9 cellular contexts compared by ENCODE assay signal in the genomic region with DNA sequence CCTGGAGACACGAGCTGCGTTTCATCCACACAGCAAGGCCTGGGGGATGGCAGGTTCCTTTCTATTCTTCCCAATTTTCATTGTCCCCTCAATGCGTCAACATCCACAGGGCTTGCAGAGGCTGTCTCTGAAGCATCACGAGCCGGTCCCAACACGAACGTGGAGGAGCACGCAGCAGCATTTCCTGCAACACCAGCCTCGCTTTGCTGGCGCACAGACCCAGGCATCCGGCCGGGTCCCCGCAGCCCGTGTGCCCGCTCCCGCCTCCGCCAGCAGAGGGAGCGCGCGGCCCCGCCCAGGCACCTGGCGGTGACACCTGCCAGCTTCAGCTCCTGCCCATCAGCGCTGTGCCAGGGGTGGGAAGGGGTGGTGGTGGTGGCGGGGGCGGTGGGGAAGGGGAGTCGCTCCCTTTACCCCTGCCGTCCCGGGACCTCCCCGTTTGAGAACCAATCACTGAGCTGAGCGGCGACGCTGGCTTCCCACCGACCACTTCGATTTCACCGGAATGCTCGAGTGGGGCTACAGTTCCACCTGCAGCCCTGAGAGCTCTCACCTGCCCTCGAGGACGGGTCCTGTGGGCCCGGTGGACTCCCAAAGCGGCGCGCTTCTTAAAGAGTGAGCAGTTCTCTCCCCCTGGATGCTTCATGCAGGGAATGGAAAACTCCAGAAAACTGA.
A peak's percentile ranks its signal among the peaks of the same experiment; 100 is the strongest.
DNase-seq lines count a peak whose midpoint lies in the region; ATAC-seq and TF ChIP-seq lines count a peak whose summit lies in the region.
"Had no signal": no experiment of that assay in that cellular context is flagged by ENCODE, and none has a peak within 500 bp of the region (broad histone marks: within the 10 kb centered on the region; RNA-seq: fewer than 3 reads in every experiment).

No MANE protein-coding gene starts in this region.

- peak; percentile 61 for DNase-seq in activated CD8-positive, alpha-beta memory T cell treated with anti-CD3 and anti-CD28 coated beads for 24 hours
- no peak for DNase-seq in activated CD8-positive, alpha-beta memory T cell treated with anti-CD3 and anti-CD28 coated beads, Interleukin-2, amount 50 U/mL, for 4 hours
- DNase-seq in stimulated activated CD4-positive, alpha-beta T cell treated with anti-CD3 and anti-CD28 coated beads, Interleukin-4, amount 100 ng/mL, for 1 hour, result peak; percentile 30
- DNase-seq in effector memory CD8-positive, alpha-beta T cell, result no peak
- DNase-seq: natural killer cell had no signal

- H3K9me3 ChIP-seq in SU-DHL-6 (ENCODE audit: insufficient read depth, low read length), result no peaks in the 10 kb centered on the region

- H4K20me1 ChIP-seq in SU-DHL-6 (ENCODE audit: low read depth, low read length), result no peaks in the 10 kb centered on the region

- H3K9me3 Mint-ChIP-seq in effector memory CD8-positive, alpha-beta T cell, result no peaks in the 10 kb centered on the region

- no peak overlapping the region for H2AFZ ChIP-seq in SU-DHL-6 (ENCODE audit: low read depth, low read length, severe bottlenecking)

- H3F3A ChIP-seq in SU-DHL-6 (ENCODE audit: insufficient read depth), result no peaks in the 10 kb centered on the region

- H3K36me3 ChIP-seq in SU-DHL-6 (ENCODE audit: low read length), result no peaks in the 10 kb centered on the region

- peak overlapping the region; percentile 19 for H3K4me2 ChIP-seq in SU-DHL-6 (ENCODE audit: low read depth, low read length, poor library complexity, severe bottlenecking)

- peak; percentile 73 for TF ChIP-seq CTCF in SU-DHL-6 (IDR thresholded peaks at IDR 0.05; ENCODE audit: insufficient read depth, low read length, poor library complexity, severe bottlenecking)

- no peaks in the 10 kb centered on the region for H3K79me2 ChIP-seq in SU-DHL-6 (ENCODE audit: insufficient read depth, low read length)

- H3K27me3 ChIP-seq in SU-DHL-6 (ENCODE audit: low read length), result no peaks in the 10 kb centered on the region

- H3K9ac ChIP-seq in SU-DHL-6 (ENCODE audit: low read length), result no peak overlapping the region

- H3K36me3 Mint-ChIP-seq in effector memory CD8-positive, alpha-beta T cell (ENCODE audit: insufficient read depth), result peaks cover 3% of the 10 kb centered on the region
- H3K36me3 Mint-ChIP-seq: natural killer cell had no signal

- no peaks in the 10 kb centered on the region for H3K9me2 ChIP-seq in SU-DHL-6 (replicated peaks; ENCODE audit: insufficient read depth, low read length)

- peaks cover 0 to 2% of the 10 kb centered on the region in 2 donors for H3K4me1 Mint-ChIP-seq in effector memory CD8-positive, alpha-beta T cell (ENCODE audit: low read depth in 2 of 2)
- H3K4me1 Mint-ChIP-seq: natural killer cell had no signal

- peaks cover 5 to 11% of the 10 kb centered on the region in 2 donors for H3K27me3 Mint-ChIP-seq in effector memory CD8-positive, alpha-beta T cell

- no peak overlapping the region for H3K27ac Mint-ChIP-seq in effector memory CD8-positive, alpha-beta T cell
- H3K27ac Mint-ChIP-seq: natural killer cell had no signal

- H3K27ac ChIP-seq in SU-DHL-6 (ENCODE audit: low read depth, low read length), result no peak overlapping the region

- H3K4me3 ChIP-seq in SU-DHL-6 (ENCODE audit: insufficient read depth, low read length, poor library complexity, severe bottlenecking), result no peak overlapping the region

- H3K4me3 Mint-ChIP-seq in effector memory CD8-positive, alpha-beta T cell, result no peak overlapping the region
- H3K4me3 Mint-ChIP-seq: natural killer cell had no signal

- ATAC-seq in HG03139 (IDR thresholded peaks at IDR 0.05; ENCODE audit: unreplicated experiment) (peak; percentile 75), esophagus mucosa (peak; percentile 87), GM18520 (IDR thresholded peaks at IDR 0.05; ENCODE audit: unreplicated experiment) (no peak)
- no peak for ATAC-seq in effector memory CD8-positive, alpha-beta T cell (replicated peaks)

Comparison
In these comparisons a context has a peak if more than half of its experiments do, and no peak if none do; other contexts are left out.
1. DNase-seq: peak in activated CD8-positive, alpha-beta memory T cell treated with anti-CD3 and anti-CD28 coated beads for 24 hours (single experiment) and stimulated activated CD4-positive, alpha-beta T cell treated with anti-CD3 and anti-CD28 coated beads, Interleukin-4, amount 100 ng/mL, for 1 hour (single experiment); none in activated CD8-positive, alpha-beta memory T cell treated with anti-CD3 and anti-CD28 coated beads, Interleukin-2, amount 50 U/mL, for 4 hours (single experiment) and effector memory CD8-positive, alpha-beta T cell (0 of 3).
2. ATAC-seq: peak in HG03139 (single experiment) and esophagus mucosa (single experiment); none in GM18520 (single experiment) and effector memory CD8-positive, alpha-beta T cell (single experiment).